9 cellular contexts compared by ENCODE assay signal in genomic region chr9:136526625-136527066, GRCh38. TPM values are rescaled to one million over a fixed set of nuclear protein-coding genes. Genes with fewer than 3 reads are reported as not detected.
DNase-seq lines count a peak whose midpoint lies in the region; ATAC-seq, FAIRE-seq and TF ChIP-seq lines count a peak whose summit lies in the region.
"Had no signal": no experiment of that assay in that cellular context is flagged by ENCODE, and none has a peak within 500 bp of the region (broad histone marks: within the 10 kb centered on the region; RNA-seq: fewer than 3 reads in every experiment).

No MANE protein-coding gene starts in this region.

- peak; percentile 60 for DNase-seq in NCI-H1092 treated with DMSO at 0.1 percent for 48 hours (lab: John Stamatoyannopoulos, UW)
- DNase-seq in SHP77 treated with DMSO at 0.1 percent for 48 hours (lab: John Stamatoyannopoulos, UW), result peak; percentile 20
- no peak for DNase-seq in HepG2 (ENCODE audit: low spot score)
- no peak for DNase-seq in adrenal gland
- DNase-seq in AG08395 (ENCODE audit: low spot score), result no peak
- DNase-seq in activated effector memory CD4-positive, alpha-beta T cell treated with Interleukin-2 at 50 U/mL for 16 hours, result no peak
- DNase-seq: central memory CD4-positive, alpha-beta T cell had no signal

- FAIRE-seq in HepG2 (lab: Jason Lieb, UNC), result no peak

- no CpG with 5 or more reads among the region's 30 CpGs for WGBS in HepG2 (ENCODE audit: low lambda C conversion rate)
- 68 to 81% (median 76%) methylated on average over 20 to 30 of the region's 30 CpGs for WGBS in adrenal gland, 4 donors

- H3K4me3 ChIP-seq in HepG2 (replicated peaks in 1 of 3; ENCODE audit: insufficient read depth in 1 of 3, low read depth in 2 of 3, low read length in 3 of 3), result no peak overlapping the region
- H3K4me3 ChIP-seq in subcutaneous abdominal adipose tissue (ENCODE audit: low read depth in 1 of 5, low read length in 5 of 5), result peak overlapping the region in 1 of 5 donors; percentile 26
- no peak overlapping the region for H3K4me3 ChIP-seq in adrenal gland

- in situ Hi-C loops in HepG2 (cut with HindIII; ENCODE audit: extremely low pct_ligation_motif_present, low pct_unique_long_range_greater_than_20kb), result no loop called here

- TF ChIP-seq POLR2A in HepG2 (IDR thresholded peaks at IDR 0.05; ENCODE audit: insufficient read depth in 1 of 2, low read depth in 2 of 2, low read length in 2 of 2), result no peak
- no peak for TF ChIP-seq POLR2A in adrenal gland (IDR thresholded peaks at IDR 0.05)

- H3K9ac ChIP-seq in HepG2 (ENCODE audit: insufficient read depth, low read depth, low read length), result no peak overlapping the region
- H3K9ac ChIP-seq in subcutaneous abdominal adipose tissue (ENCODE audit: low read length in 5 of 5), result peak overlapping the region in 2 of 5 donors; percentile 35 to 41

- H3K4me1 ChIP-seq in HepG2 (ENCODE audit: insufficient read depth, low read length) (peaks cover 21% of the 10 kb centered on the region), subcutaneous abdominal adipose tissue (ENCODE audit: control insufficient read depth in 5 of 5, insufficient read depth in 5 of 5, low read length in 5 of 5) (peaks cover 7 to 99% (median 91%) of the 10 kb centered on the region in 5 donors), adrenal gland (replicated peaks in 1 of 2) (peaks cover 0 to 25% of the 10 kb centered on the region in 2 donors)

- peak; percentile 28 for ATAC-seq in HepG2
- ATAC-seq in GM18517 (IDR thresholded peaks at IDR 0.05; ENCODE audit: unreplicated experiment), result no peak

- H3K79me2 ChIP-seq in HepG2 (ENCODE audit: insufficient read depth, low read length), result no peaks in the 10 kb centered on the region

- no peak for TF ChIP-seq RAD21 in HepG2 (CRISPR knock-in tag; IDR thresholded peaks at IDR 0.05)

- H3K27me3 ChIP-seq in HepG2 (ENCODE audit: control insufficient read depth in 1 of 2, insufficient read depth in 2 of 2, low read length in 2 of 2) (peaks cover 0 to 1% of the 10 kb centered on the region in 2 experiments; a peak in 1 of 5 replicates), subcutaneous abdominal adipose tissue (ENCODE audit: control insufficient read depth in 5 of 5, insufficient read depth in 4 of 5, low read length in 5 of 5) (no peaks in the 10 kb centered on the region), adrenal gland (no peaks in the 10 kb centered on the region)

- TF ChIP-seq CTCF in HepG2 (CRISPR knock-in tag; IDR thresholded peaks at IDR 0.05), result no peak
- TF ChIP-seq CTCF in adrenal gland (IDR thresholded peaks at IDR 0.05), result no peak

- BruUV-seq in HepG2 (replicated peaks; lab: Mats Ljungman, UMichigan), result no TSS peak

- no peaks in the 10 kb centered on the region for H3K9me3 ChIP-seq in HepG2 (ENCODE audit: low read length)
- H3K9me3 ChIP-seq in subcutaneous abdominal adipose tissue (ENCODE audit: control insufficient read depth in 5 of 5, low read length in 5 of 5), result no peaks in the 10 kb centered on the region
- no peaks in the 10 kb centered on the region for H3K9me3 ChIP-seq in adrenal gland (replicated peaks in 1 of 3)

- H2AFZ ChIP-seq in HepG2 (ENCODE audit: low read length), result no peak overlapping the region

- H4K20me1 ChIP-seq in HepG2 (ENCODE audit: insufficient read depth, low read length), result no peaks in the 10 kb centered on the region

- no peak for TF ChIP-seq EP300 in HepG2 (IDR thresholded peaks at IDR 0.05; ENCODE audit: low read depth in 2 of 2, low read length in 2 of 2)
- no peak for TF ChIP-seq EP300 in HepG2 (CRISPR knock-in tag; IDR thresholded peaks at IDR 0.05; ENCODE audit: borderline replicate concordance)

- H3K36me3 ChIP-seq in HepG2 (replicated peaks in 1 of 2; ENCODE audit: control insufficient read depth in 1 of 2, insufficient read depth in 2 of 2, low read length in 2 of 2), result no peaks in the 10 kb centered on the region
- H3K36me3 ChIP-seq in subcutaneous abdominal adipose tissue (ENCODE audit: control insufficient read depth in 5 of 5, insufficient read depth in 5 of 5, low read length in 5 of 5), result peaks cover 0 to 19% (median 18%) of the 10 kb centered on the region in 5 donors
- H3K36me3 ChIP-seq in adrenal gland (replicated peaks in 1 of 2), result no peaks in the 10 kb centered on the region

- H3K4me2 ChIP-seq in HepG2 (ENCODE audit: low read depth, low read length), result peak overlapping the region; percentile 49; the same call in 1 of the 2 replicates

- H3K27ac ChIP-seq in HepG2 (ENCODE audit: extremely low read length, insufficient read depth, low read length) (no peak overlapping the region), subcutaneous abdominal adipose tissue (ENCODE audit: low read depth, low read length) (peak overlapping the region; percentile 75), adrenal gland (peak overlapping the region in 1 of 5 donors; percentile 58)

- CTCF ChIA-PET in HepG2 (lab: Yijun Ruan, JAX; ENCODE audit: low intra/inter-chr PET ratio, low total read pairs), result no interaction called here

- POLR2A ChIA-PET in HepG2 (lab: Yijun Ruan, JAX), result no interaction called here

- intact Hi-C loops in HepG2 (cut with micrococcal nuclease; ENCODE audit: unreplicated experiment) (no loop called here), adrenal gland (cut with DNase I) (no loop called here)

TF ChIP-seq in HepG2, 621 proteins besides CTCF, POLR2A, EP300 and RAD21 (continues in another document):
- TF ChIP-seq ADNP (CRISPR knock-in tag; IDR thresholded peaks at IDR 0.05) (no peak), ZNF225 (CRISPR knock-in tag; IDR thresholded peaks at IDR 0.05) (no peak), KLF12 (CRISPR knock-in tag; IDR thresholded peaks at IDR 0.05; ENCODE audit: borderline replicate concordance) (no peak), ELF3 (CRISPR knock-in tag; IDR thresholded peaks at IDR 0.05) (no peak), TBP (CRISPR knock-in tag; IDR thresholded peaks at IDR 0.05) (no peak)

RNA-seq across cellular contexts. Expression of gene NOTCH1, which starts 19.2 kb away (rescaled TPM):
- total RNA-seq in HepG2 (2016; rRNA removed; fragmentation: Illumina TruSeq; extraction: Trizol) (0.22 and 0.35 TPM in 2 replicates), adrenal gland (10 to 100 TPM; 18.1 to 31.5 (median 25.7) TPM)
- total RNA-seq in HepG2 (2016; cell fraction: cytosol; rRNA removed; fragmentation: Illumina TruSeq; extraction: Trizol; ENCODE audit: low read depth), result 0.18 and 0.20 TPM in 2 replicates
- total RNA-seq in HepG2 (2016; cell fraction: insoluble cytoplasmic fraction; rRNA removed; fragmentation: Illumina TruSeq; extraction: Trizol), result 0.13 and 0.43 TPM in 2 replicates
- 0.17 and 0.28 TPM in 2 replicates for total RNA-seq in HepG2 (2016; cell fraction: membrane; rRNA removed; fragmentation: Illumina TruSeq; extraction: Trizol)
- total RNA-seq in HepG2 (2016; cell fraction: nucleus; rRNA removed; fragmentation: Illumina TruSeq; extraction: Trizol), result 0.69 and 1.3 TPM in 2 replicates
- polyA plus RNA-seq in HepG2 (2011; rRNA removed) (0.09 and 0.12 TPM in 2 replicates), adrenal gland (10 to 100 TPM in 1 of 3 donors, 1 to 10 TPM in 1, under 1 TPM in 1; 0.81 to 21.2 (median 6.2) TPM)
- 0.04 and 0.11 TPM in 2 replicates for polyA plus RNA-seq in HepG2 (2011; cell fraction: cytosol; rRNA removed)
- 0.90 and 1.1 TPM in 2 replicates for polyA plus RNA-seq in HepG2 (2011; cell fraction: nucleus; rRNA removed)
- 0.09 and 0.31 TPM in 2 replicates for polyA plus RNA-seq in HepG2 (2012)
- 0.02 TPM in 2 replicates for polyA plus RNA-seq in HepG2 (2016; cell fraction: cytosol; fragmentation: Illumina TruSeq; extraction: Trizol; ENCODE audit: low read depth)
- 0.15 and 0.22 TPM in 2 replicates for polyA plus RNA-seq in HepG2 (2016; cell fraction: insoluble cytoplasmic fraction; fragmentation: Illumina TruSeq; extraction: Trizol; ENCODE audit: low read depth)
- 0.05 and 0.13 TPM in 2 replicates for polyA plus RNA-seq in HepG2 (2016; cell fraction: membrane; fragmentation: Illumina TruSeq; extraction: Trizol; ENCODE audit: low read depth)
- polyA plus RNA-seq in HepG2 (2016; cell fraction: nucleus; fragmentation: Illumina TruSeq; extraction: Trizol; ENCODE audit: insufficient read depth, low read depth), result 1.3 and 1.9 TPM in 2 replicates
- polyA minus RNA-seq in HepG2 (2011; rRNA and poly(A)+ RNA removed; ENCODE audit: low replicate concordance), result 0.54 and 4.7 TPM in 2 replicates
- 0.44 and 0.99 TPM in 2 replicates for polyA minus RNA-seq in HepG2 (2011; cell fraction: cytosol; rRNA and poly(A)+ RNA removed)
- 0.64 and 0.75 TPM in 2 replicates for polyA minus RNA-seq in HepG2 (2011; cell fraction: nucleus; rRNA and poly(A)+ RNA removed)

RNA-seq across cellular contexts. Expression of gene SEC16A, which starts 43.8 kb away (rescaled TPM):
- total RNA-seq in HepG2 (2016; rRNA removed; fragmentation: Illumina TruSeq; extraction: Trizol), result 15.9 and 27.7 TPM in 2 replicates
- 3.9 TPM in 2 replicates for total RNA-seq in HepG2 (2016; cell fraction: cytosol; rRNA removed; fragmentation: Illumina TruSeq; extraction: Trizol; ENCODE audit: low read depth)
- total RNA-seq in HepG2 (2016; cell fraction: insoluble cytoplasmic fraction; rRNA removed; fragmentation: Illumina TruSeq; extraction: Trizol), result 15.7 and 21.0 TPM in 2 replicates
- 12.2 and 12.3 TPM in 2 replicates for total RNA-seq in HepG2 (2016; cell fraction: membrane; rRNA removed; fragmentation: Illumina TruSeq; extraction: Trizol)
- 25.4 and 28.9 TPM in 2 replicates for total RNA-seq in HepG2 (2016; cell fraction: nucleus; rRNA removed; fragmentation: Illumina TruSeq; extraction: Trizol)
- 17.9 and 18.9 TPM in 2 replicates for polyA plus RNA-seq in HepG2 (2011; rRNA removed)
- 12.7 and 13.2 TPM in 2 replicates for polyA plus RNA-seq in HepG2 (2011; cell fraction: cytosol; rRNA removed)
- polyA plus RNA-seq in HepG2 (2011; cell fraction: nucleus; rRNA removed), result 71.0 and 81.7 TPM in 2 replicates
- polyA plus RNA-seq in HepG2 (2012), result 26.1 and 28.5 TPM in 2 replicates
- polyA plus RNA-seq in HepG2 (2016; cell fraction: cytosol; fragmentation: Illumina TruSeq; extraction: Trizol; ENCODE audit: low read depth), result 2.6 and 3.4 TPM in 2 replicates
- polyA plus RNA-seq in HepG2 (2016; cell fraction: insoluble cytoplasmic fraction; fragmentation: Illumina TruSeq; extraction: Trizol; ENCODE audit: low read depth), result 29.5 and 38.6 TPM in 2 replicates
- 7.1 and 8.4 TPM in 2 replicates for polyA plus RNA-seq in HepG2 (2016; cell fraction: membrane; fragmentation: Illumina TruSeq; extraction: Trizol; ENCODE audit: low read depth)
- polyA plus RNA-seq in HepG2 (2016; cell fraction: nucleus; fragmentation: Illumina TruSeq; extraction: Trizol; ENCODE audit: insufficient read depth, low read depth), result 72.9 and 74.4 TPM in 2 replicates
- polyA minus RNA-seq in HepG2 (2011; rRNA and poly(A)+ RNA removed; ENCODE audit: low replicate concordance), result 29.0 and 33.5 TPM in 2 replicates
- 27.1 and 28.7 TPM in 2 replicates for polyA minus RNA-seq in HepG2 (2011; cell fraction: cytosol; rRNA and poly(A)+ RNA removed)
- 24.8 and 24.9 TPM in 2 replicates for polyA minus RNA-seq in HepG2 (2011; cell fraction: nucleus; rRNA and poly(A)+ RNA removed)
- total RNA-seq in adrenal gland, result 100 to 1,000 TPM in 1 of 8 donors, 10 to 100 TPM in 7; 48.4 to 107 (median 56.5) TPM
- 10 to 100 TPM; 52.0 to 81.6 (median 77.0) TPM for polyA plus RNA-seq in adrenal gland

Comparison
In these comparisons a context has a peak if more than half of its experiments do, and no peak if none do; other contexts are left out.
1. DNase-seq: peak in NCI-H1092 treated with DMSO at 0.1 percent for 48 hours (single experiment) and SHP77 treated with DMSO at 0.1 percent for 48 hours (single experiment); none in HepG2 (single experiment), adrenal gland (0 of 7), AG08395 (single experiment) and activated effector memory CD4-positive, alpha-beta T cell treated with Interleukin-2 at 50 U/mL for 16 hours (single experiment).
2. RNA of gene NOTCH1, which starts 19.2 kb away (total RNA-seq): 18.1 to 31.5 TPM in adrenal gland; 0.13 to 1.3 TPM in HepG2; every median in the first group is over 4 times any median in the second.